ENCODE assay signal across 1 cellular context in the genomic region with DNA sequence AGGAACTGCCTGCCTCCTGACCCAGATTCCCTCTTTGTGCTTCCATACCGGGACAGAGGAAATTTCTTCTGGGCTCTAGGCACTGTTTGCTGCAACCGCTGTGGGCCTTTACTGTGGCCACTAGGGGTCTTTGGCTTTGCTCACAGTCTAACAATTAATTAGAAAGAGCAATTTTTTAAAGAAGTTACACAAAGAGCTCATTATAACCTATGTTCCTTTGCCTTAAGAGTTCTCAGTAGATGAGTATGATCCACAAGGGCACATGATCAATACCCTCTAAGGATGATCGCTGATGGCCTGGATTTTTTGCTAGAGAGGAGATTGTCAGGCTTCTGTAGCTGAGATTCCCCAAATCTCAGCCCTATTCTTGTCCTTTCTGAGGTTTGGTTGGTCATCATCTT.
TF ChIP-seq lines count a peak whose summit lies in the region.

No MANE protein-coding gene starts in this region.

TF ChIP-seq in liver, 16 proteins besides CTCF, POLR2A, EP300 and RAD21 (continued from another document):
- TF ChIP-seq REST (IDR thresholded peaks at IDR 0.05) (no peak), YY1 (IDR thresholded peaks at IDR 0.05) (no peak), ATF3 (IDR thresholded peaks at IDR 0.05) (no peak), FOXA2 (IDR thresholded peaks at IDR 0.05) (no peak), JUND (IDR thresholded peaks at IDR 0.05) (no peak), TAF1 (conservative IDR thresholded peaks at IDR 0.05) (no peak)
